In genomic region chr7:85630904-85631582, GRCh38 we compare ENCODE assay signal across 1 cellular context.
TF ChIP-seq lines count a peak whose summit lies in the region.

No MANE protein-coding gene starts in this region.

TF ChIP-seq in HepG2, 621 proteins besides CTCF, POLR2A, EP300 and RAD21 (continued from another document):
- TF ChIP-seq ZNF644 (CRISPR knock-in tag; IDR thresholded peaks at IDR 0.05; ENCODE audit: low read depth) (no peak), HMG20A (CRISPR knock-in tag; IDR thresholded peaks at IDR 0.05; ENCODE audit: borderline replicate concordance) (no peak), MBNL3 (CRISPR knock-in tag; conservative IDR thresholded peaks at IDR 0.05) (no peak), HDAC6 (IDR thresholded peaks at IDR 0.05; ENCODE audit: low read depth, low read length) (no peak), NKX3-1 (CRISPR knock-in tag; IDR thresholded peaks at IDR 0.05) (no peak), CAMTA2 (CRISPR knock-in tag; IDR thresholded peaks at IDR 0.05; ENCODE audit: borderline replicate concordance) (no peak), FOXJ3 (CRISPR knock-in tag; IDR thresholded peaks at IDR 0.05; ENCODE audit: borderline replicate concordance) (no peak), AKAP8 (CRISPR knock-in tag; IDR thresholded peaks at IDR 0.05) (no peak), RCOR2 (CRISPR knock-in tag; IDR thresholded peaks at IDR 0.05) (no peak), U2AF2 (IDR thresholded peaks at IDR 0.05; ENCODE audit: low read depth, low read length) (no peak), ZNF713 (CRISPR knock-in tag; IDR thresholded peaks at IDR 0.05) (no peak), FOXA3 (CRISPR knock-in tag; IDR thresholded peaks at IDR 0.05) (no peak), ZNF687 (CRISPR knock-in tag; IDR thresholded peaks at IDR 0.05) (no peak), ZNF513 (CRISPR knock-in tag; conservative IDR thresholded peaks at IDR 0.05) (no peak)
